In genomic region chr1:3963554-3963953, GRCh38 we compare ENCODE assay signal across 1 cellular context.
A peak's percentile ranks its signal among the peaks of the same experiment; 100 is the strongest.
TF ChIP-seq lines count a peak whose summit lies in the region.

No MANE protein-coding gene starts in this region.

TF ChIP-seq in HepG2, 621 proteins besides CTCF, POLR2A, EP300 and RAD21 (continued from another document):
- peak; percentile 80 for TF ChIP-seq ZNF687 (CRISPR knock-in tag; IDR thresholded peaks at IDR 0.05)
- no peak for TF ChIP-seq ZNF605 (CRISPR knock-in tag; IDR thresholded peaks at IDR 0.05)
- 0 out of 2 replicates have a peak, but pooled peaks have one; percentile 44 for TF ChIP-seq ZNF430 (CRISPR knock-in tag; IDR thresholded peaks at IDR 0.05)
- TF ChIP-seq FOXA1 (IDR thresholded peaks at IDR 0.05), result no peak
- peak; percentile 41; the same call in 1 of the 2 replicates for TF ChIP-seq FOXA1 (CRISPR knock-in tag; IDR thresholded peaks at IDR 0.05)
- no peak for TF ChIP-seq ZNF879 (CRISPR knock-in tag; IDR thresholded peaks at IDR 0.05)
- TF ChIP-seq HNF4A (CRISPR knock-in tag; IDR thresholded peaks at IDR 0.05), result peak; percentile 75
- TF ChIP-seq FOXA3 (CRISPR knock-in tag; IDR thresholded peaks at IDR 0.05), result 0 out of 2 replicates have a peak, but pooled peaks have one; percentile 9
- TF ChIP-seq YEATS2 (CRISPR knock-in tag; IDR thresholded peaks at IDR 0.05; ENCODE audit: borderline replicate concordance), result no peak
- TF ChIP-seq ZBTB33 (CRISPR knock-in tag; IDR thresholded peaks at IDR 0.05), result no peak
- peak; percentile 52; the same call in 1 of the 2 replicates for TF ChIP-seq HDAC2 (CRISPR knock-in tag; IDR thresholded peaks at IDR 0.05)
- no peak for TF ChIP-seq KAT2B (IDR thresholded peaks at IDR 0.05; ENCODE audit: borderline replicate concordance, low read depth, low read length)
- no peak for TF ChIP-seq GRHL1 (CRISPR knock-in tag; conservative IDR thresholded peaks at IDR 0.05)
- TF ChIP-seq TFDP2 (CRISPR knock-in tag; IDR thresholded peaks at IDR 0.05), result peak; percentile 74
- no peak for TF ChIP-seq NFE2 (CRISPR knock-in tag; IDR thresholded peaks at IDR 0.05)
- TF ChIP-seq PAXIP1 (CRISPR knock-in tag; conservative IDR thresholded peaks at IDR 0.05), result 0 out of 2 replicates have a peak, but pooled peaks have one; percentile 27
- TF ChIP-seq RNF2 (conservative IDR thresholded peaks at IDR 0.05; ENCODE audit: low read depth), result peak; percentile 66
- TF ChIP-seq HNF1B (CRISPR knock-in tag; IDR thresholded peaks at IDR 0.05), result peak; percentile 38; the same call in 1 of the 2 replicates
- TF ChIP-seq ZNF331 (CRISPR knock-in tag; IDR thresholded peaks at IDR 0.05), result 0 out of 2 replicates have a peak, but pooled peaks have one; percentile 50
- no peak for TF ChIP-seq PHF8 (CRISPR knock-in tag; IDR thresholded peaks at IDR 0.05)
- TF ChIP-seq RARA (CRISPR knock-in tag; IDR thresholded peaks at IDR 0.05), result peak; percentile 66
- peak; percentile 57; the same call in 1 of the 2 replicates for TF ChIP-seq ZNF724P (CRISPR knock-in tag; IDR thresholded peaks at IDR 0.05; ENCODE audit: borderline replicate concordance)
- TF ChIP-seq ATF4 (CRISPR knock-in tag; IDR thresholded peaks at IDR 0.05), result no peak
- no peak for TF ChIP-seq KLF13 (CRISPR knock-in tag; IDR thresholded peaks at IDR 0.05)
- TF ChIP-seq ZNF441 (CRISPR knock-in tag; IDR thresholded peaks at IDR 0.05; ENCODE audit: borderline replicate concordance), result peak; percentile 29; the same call in 1 of the 2 replicates
- TF ChIP-seq RXRA (CRISPR knock-in tag; IDR thresholded peaks at IDR 0.05), result 0 out of 2 replicates have a peak, but pooled peaks have one; percentile 21
- TF ChIP-seq IRF1 (CRISPR knock-in tag; IDR thresholded peaks at IDR 0.05; ENCODE audit: low read depth), result no peak
- no peak for TF ChIP-seq ZNF766 (CRISPR knock-in tag; IDR thresholded peaks at IDR 0.05; ENCODE audit: borderline replicate concordance)
- peak; percentile 77 for TF ChIP-seq ZFY (CRISPR knock-in tag; IDR thresholded peaks at IDR 0.05)
- peak; percentile 50; the same call in 1 of the 2 replicates for TF ChIP-seq ZNF644 (CRISPR knock-in tag; IDR thresholded peaks at IDR 0.05; ENCODE audit: low read depth)
- TF ChIP-seq ZFP90 (CRISPR knock-in tag; IDR thresholded peaks at IDR 0.05; ENCODE audit: borderline replicate concordance), result peak; percentile 65; the same call in 1 of the 2 replicates
- no peak for TF ChIP-seq FOXP1 (IDR thresholded peaks at IDR 0.05)
- peak; percentile 13; the same call in 1 of the 2 replicates for TF ChIP-seq FOXP1 (CRISPR knock-in tag; IDR thresholded peaks at IDR 0.05)
- TF ChIP-seq RFX3 (CRISPR knock-in tag; IDR thresholded peaks at IDR 0.05), result no peak
- no peak for TF ChIP-seq HDAC6 (IDR thresholded peaks at IDR 0.05; ENCODE audit: low read depth, low read length)
- 0 out of 2 replicates have a peak, but pooled peaks have one; percentile 18 for TF ChIP-seq MIXL1 (CRISPR knock-in tag; IDR thresholded peaks at IDR 0.05)
